ENCODE assay signal across 8 cellular contexts in the genomic region with DNA sequence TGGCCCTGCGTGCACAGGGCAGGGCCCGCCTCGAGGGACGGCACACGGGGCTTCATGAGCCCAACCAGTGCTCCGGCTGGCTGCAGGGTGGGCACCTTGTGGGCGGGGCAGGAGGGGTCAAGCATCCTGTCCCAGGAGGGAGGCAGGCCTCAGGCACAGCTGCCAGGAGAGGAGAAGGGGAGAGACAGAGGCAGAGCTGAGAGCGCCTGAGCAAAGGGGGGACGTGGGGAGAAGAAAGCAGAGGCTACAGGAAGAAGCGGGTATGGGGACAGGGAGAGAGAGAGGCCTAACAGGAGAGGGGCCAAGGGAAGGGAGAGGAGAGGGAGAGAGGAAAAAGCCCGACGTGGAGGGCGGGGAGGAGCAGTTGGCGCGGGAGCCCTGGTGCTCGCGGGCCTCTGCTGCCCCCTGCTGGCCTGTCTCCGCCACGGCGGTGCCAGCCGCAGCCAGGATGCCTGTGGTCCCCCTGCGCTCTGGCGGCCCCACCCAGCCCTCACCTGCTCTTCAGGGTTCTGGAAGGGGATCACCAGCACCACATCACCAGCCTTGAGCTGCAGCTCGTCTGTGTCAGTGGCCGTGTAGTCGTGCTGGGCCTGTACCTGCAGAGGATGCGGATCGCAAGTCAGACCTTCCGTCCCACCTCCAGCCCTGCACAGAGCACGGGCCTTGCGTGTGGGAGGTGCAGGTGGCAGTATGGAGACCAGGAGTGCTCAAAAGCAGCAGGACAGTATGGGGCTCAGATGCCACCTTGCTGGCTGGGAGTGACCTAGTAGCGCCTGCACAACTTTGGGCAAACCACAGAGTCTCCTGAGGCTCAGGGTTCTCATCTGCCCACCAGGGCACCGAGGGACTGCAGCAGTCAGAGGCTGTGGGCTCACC. TPM values are rescaled to one million over a fixed set of nuclear protein-coding genes. Genes with fewer than 3 reads are reported as not detected.
DNase-seq lines count a peak whose midpoint lies in the region; ATAC-seq and TF ChIP-seq lines count a peak whose summit lies in the region.

No MANE protein-coding gene starts in this region.

- no peaks in the 10 kb centered on the region for H3K36me3 ChIP-seq in mammary epithelial cell (ENCODE audit: insufficient read depth, low read length)

- BruUV-seq in mammary epithelial cell (replicated peaks; lab: Mats Ljungman, UMichigan): no TSS peak

- POLR2A ChIA-PET in HEK293T (lab: Yijun Ruan, JAX): no interaction called here

- H3K79me2 ChIP-seq in mammary epithelial cell (ENCODE audit: insufficient read depth, low read length): no peaks in the 10 kb centered on the region

- no peak for ATAC-seq in HG03045 (IDR thresholded peaks at IDR 0.05; ENCODE audit: unreplicated experiment)

- no peak overlapping the region for H3K4me3 ChIP-seq in mammary epithelial cell (replicated peaks in 1 of 3; ENCODE audit: insufficient read depth in 1 of 3, low read depth in 2 of 3, low read length in 3 of 3)

- no peak overlapping the region for H3K27ac ChIP-seq in mammary epithelial cell (ENCODE audit: insufficient read depth, low read depth, low read length)

- 26% methylated on average over 11 of the region's 33 CpGs for WGBS in mammary epithelial cell (ENCODE audit: low coverage, missing lambda C conversion rate)

- H2AFZ ChIP-seq in mammary epithelial cell (ENCODE audit: low read depth, low read length): peak overlapping the region; percentile 84

- H3K9me3 ChIP-seq in mammary epithelial cell (replicated peaks; ENCODE audit: insufficient read depth, low read length): no peaks in the 10 kb centered on the region

- intact Hi-C loops in mammary epithelial cell (cut with micrococcal nuclease): no loop called here

- no peaks in the 10 kb centered on the region for H3K4me1 ChIP-seq in mammary epithelial cell (ENCODE audit: insufficient read depth, low read length)

- in situ Hi-C loops in mammary epithelial cell (cut with MboI; ENCODE audit: low sequenced_read_pairs in 2 of 2): no loop called here

- DNase-seq in HEK293T (ENCODE audit: extremely low spot score): peak; percentile 86
- peak; percentile 4 for DNase-seq in NCI-H2029 treated with DMSO at 0.1 percent for 48 hours (lab: John Stamatoyannopoulos, UW)
- peak; percentile 25 for DNase-seq in activated CD4-positive, CD25-positive, alpha-beta regulatory T cell treated with anti-CD3 and anti-CD28 coated beads, Interleukin-2, amount 50 U/mL, for 16 hours (ENCODE audit: low read depth, low spot score)
- DNase-seq in mammary epithelial cell: peak; percentile 20
- peak; percentile 44 for DNase-seq in kidney glomerular epithelial cell (lab: John Stamatoyannopoulos, UW)
- peak; percentile 24 to 70 for DNase-seq in stimulated activated CD4-positive, alpha-beta T cell treated with anti-CD3 and anti-CD28 coated beads, Interleukin-4, amount 100 ng/mL, for 4 hours

- H3K27me3 ChIP-seq in mammary epithelial cell (ENCODE audit: insufficient read depth, low read length): no peaks in the 10 kb centered on the region

- H4K20me1 ChIP-seq in mammary epithelial cell (ENCODE audit: insufficient read depth, low read length): no peaks in the 10 kb centered on the region

- dilution Hi-C loops in mammary epithelial cell (cut with HindIII; ENCODE audit: low sequenced_read_pairs): no loop called here

- H3K9ac ChIP-seq in mammary epithelial cell (ENCODE audit: insufficient read depth, low read length): no peak overlapping the region

- no peak overlapping the region for H3K4me2 ChIP-seq in mammary epithelial cell (ENCODE audit: insufficient read depth, low read depth, low read length)

- peak; percentile 96 for TF ChIP-seq CTCF in GM12872 (IDR thresholded peaks at IDR 0.05; ENCODE audit: insufficient read depth, low read depth, low read length)
- TF ChIP-seq CTCF in mammary epithelial cell (conservative IDR thresholded peaks at IDR 0.05 in 1 of 2, IDR thresholded peaks at IDR 0.05 in 1 of 2; ENCODE audit: extremely low read depth in 1 of 2, insufficient read depth in 1 of 2, low read depth in 1 of 2, low read length in 2 of 2): peak; percentile 61 to 95

- CTCF ChIA-PET in HEK293T (lab: Yijun Ruan, JAX) (interaction anchor here (0.8 to 1.1 kb wide), 4 partner anchors 12 to 76 kb away, joined by 3 to 5 read pairs (median 4); no protein-coding TSS in a partner anchor), mammary epithelial cell (lab: Charles Lee; ENCODE audit: low non-redundant PET) (no interaction called here)

TF ChIP-seq in HEK293T, 16 proteins besides CTCF, POLR2A, EP300 and RAD21:
- TF ChIP-seq ARNT (IDR thresholded peaks at IDR 0.05) (no peak), FOXM1 (IDR thresholded peaks at IDR 0.05; ENCODE audit: borderline replicate concordance) (no peak), NFRKB (IDR thresholded peaks at IDR 0.05) (no peak), ZNF384 (IDR thresholded peaks at IDR 0.05) (no peak), TARDBP (IDR thresholded peaks at IDR 0.05) (no peak), SUZ12 (IDR thresholded peaks at IDR 0.05) (no peak), HDGF (IDR thresholded peaks at IDR 0.05; ENCODE audit: borderline replicate concordance) (no peak), CTBP1 (IDR thresholded peaks at IDR 0.05; ENCODE audit: borderline replicate concordance) (no peak), LEF1 (IDR thresholded peaks at IDR 0.05; ENCODE audit: borderline replicate concordance) (no peak), SP1 (IDR thresholded peaks at IDR 0.05) (no peak), ELF4 (IDR thresholded peaks at IDR 0.05) (no peak), L3MBTL2 (conservative IDR thresholded peaks at IDR 0.05) (no peak), BHLHE40 (IDR thresholded peaks at IDR 0.05; ENCODE audit: borderline replicate concordance) (no peak), FOXK2 (IDR thresholded peaks at IDR 0.05) (no peak), FOXA1 (IDR thresholded peaks at IDR 0.05) (no peak)
- TF ChIP-seq, protein P1, sequence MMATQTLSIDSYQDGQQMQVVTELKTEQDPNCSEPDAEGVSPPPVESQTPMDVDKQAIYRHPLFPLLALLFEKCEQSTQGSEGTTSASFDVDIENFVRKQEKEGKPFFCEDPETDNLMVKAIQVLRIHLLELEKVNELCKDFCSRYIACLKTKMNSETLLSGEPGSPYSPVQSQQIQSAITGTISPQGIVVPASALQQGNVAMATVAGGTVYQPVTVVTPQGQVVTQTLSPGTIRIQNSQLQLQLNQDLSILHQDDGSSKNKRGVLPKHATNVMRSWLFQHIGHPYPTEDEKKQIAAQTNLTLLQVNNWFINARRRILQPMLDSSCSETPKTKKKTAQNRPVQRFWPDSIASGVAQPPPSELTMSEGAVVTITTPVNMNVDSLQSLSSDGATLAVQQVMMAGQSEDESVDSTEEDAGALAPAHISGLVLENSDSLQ (IDR thresholded peaks at IDR 0.05): no peak
TF ChIP-seq in HEK293T: peak in this region for 0.

RNA-seq across cellular contexts. Expression of gene BIN1, which starts 56.8 kb away (rescaled TPM):
- 1 to 10 TPM; 5.1 to 7.3 TPM for total RNA-seq in mammary epithelial cell
- polyA plus RNA-seq in mammary epithelial cell: 0.88 TPM
- polyA minus RNA-seq in mammary epithelial cell: not detected

Comparison
In these comparisons a context has a peak if more than half of its experiments do, and no peak if none do; other contexts are left out.
1. DNase-seq: peak in every context shown above with its lines; median percentile 86 in HEK293T; 47 in stimulated activated CD4-positive, alpha-beta T cell treated with anti-CD3 and anti-CD28 coated beads, Interleukin-4, amount 100 ng/mL, for 4 hours; 44 in kidney glomerular epithelial cell; 25 in activated CD4-positive, CD25-positive, alpha-beta regulatory T cell treated with anti-CD3 and anti-CD28 coated beads, Interleukin-2, amount 50 U/mL, for 16 hours; 20 in mammary epithelial cell; 4 in NCI-H2029 treated with DMSO at 0.1 percent for 48 hours.